In the genomic region with DNA sequence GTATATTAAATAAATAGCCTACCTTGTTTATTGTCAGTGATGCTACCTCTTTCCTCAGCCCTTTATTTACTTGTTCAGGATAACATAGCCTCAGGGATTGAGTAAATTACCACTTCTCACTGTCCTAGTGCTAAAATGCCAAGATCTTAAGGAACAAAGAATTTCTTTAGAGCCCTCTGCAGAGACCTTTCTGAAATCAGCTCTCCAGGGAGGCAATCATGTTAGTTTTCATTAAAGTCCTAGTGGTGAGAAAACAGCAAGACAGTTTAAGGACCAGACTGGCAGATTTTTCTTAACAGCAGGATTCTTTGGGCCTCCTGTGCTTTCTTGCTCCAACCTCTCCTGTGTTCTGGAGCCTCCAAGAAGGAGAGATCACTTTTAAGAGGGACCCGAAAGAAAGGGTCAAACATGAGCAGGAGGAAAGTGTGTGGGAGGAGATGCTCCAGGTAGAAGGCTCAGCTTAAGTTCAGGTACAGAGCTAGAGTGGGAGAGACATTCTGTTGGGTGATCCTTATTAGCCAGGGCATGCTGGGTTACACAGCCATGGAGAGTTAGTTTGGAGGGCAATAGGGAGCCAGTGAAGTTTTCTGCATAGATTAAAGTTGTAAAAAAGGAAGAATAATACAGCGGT, we compare ENCODE assay signal across 11 cellular contexts. TPM values are rescaled to one million over a fixed set of nuclear protein-coding genes. Genes with fewer than 3 reads are reported as not detected.
DNase-seq lines count a peak whose midpoint lies in the region; ATAC-seq and TF ChIP-seq lines count a peak whose summit lies in the region.
"Had no signal": no experiment of that assay in that cellular context is flagged by ENCODE, and none has a peak within 500 bp of the region (broad histone marks: within the 10 kb centered on the region; RNA-seq: fewer than 3 reads in every experiment).

No MANE protein-coding gene starts in this region.

- in situ Hi-C loops in SK-MEL-5 (cut with HindIII; ENCODE audit: low pct_unique_long_range_greater_than_20kb, low sequenced_read_pairs) = no loop called here

- H3K9me3 Mint-ChIP-seq in activated naive CD8-positive, alpha-beta T cell (ENCODE audit: low read depth) = no peaks in the 10 kb centered on the region
- no peaks in the 10 kb centered on the region for H3K9me3 Mint-ChIP-seq in activated naive CD8-positive, alpha-beta T cell treated with anti-CD3 and anti-CD28 coated beads, Interleukin-2, amount 50 U/mL, for 24 hours
- H3K9me3 Mint-ChIP-seq: effector memory CD8-positive, alpha-beta T cell had no signal

- peaks cover 6% of the 10 kb centered on the region for H3K4me1 Mint-ChIP-seq in activated naive CD8-positive, alpha-beta T cell (ENCODE audit: low read depth)
- peaks cover 1% of the 10 kb centered on the region for H3K4me1 Mint-ChIP-seq in activated naive CD8-positive, alpha-beta T cell treated with anti-CD3 and anti-CD28 coated beads, Interleukin-2, amount 50 U/mL, for 24 hours

- no peak for DNase-seq in activated naive CD8-positive, alpha-beta T cell treated with anti-CD3 and anti-CD28 coated beads, Interleukin-2, amount 50 U/mL, for 24 hours
- DNase-seq in SK-MEL-5 (ENCODE audit: low read depth, low spot score) (peak; percentile 64), foreskin melanocyte (peak; percentile 21), stomach (no peak), cerebellum (ENCODE audit: low spot score) (no peak), CD1c-positive myeloid dendritic cell (ENCODE audit: extremely low spot score) (no peak)
- DNase-seq: effector memory CD8-positive, alpha-beta T cell; stimulated activated CD4-positive, alpha-beta T cell treated with anti-CD3 and anti-CD28 coated beads, Interleukin-4, amount 100 ng/mL, for 4 hours had no signal

- H3K4me3 ChIP-seq in stomach = no peak overlapping the region

- H3K9me3 ChIP-seq in stomach = no peaks in the 10 kb centered on the region

- peaks cover 38% of the 10 kb centered on the region for H3K27me3 Mint-ChIP-seq in activated naive CD8-positive, alpha-beta T cell
- H3K27me3 Mint-ChIP-seq in activated naive CD8-positive, alpha-beta T cell treated with anti-CD3 and anti-CD28 coated beads, Interleukin-2, amount 50 U/mL, for 24 hours = peaks cover 54% of the 10 kb centered on the region

- peak overlapping the region in 3 of 5 donors; percentile 33 to 84 (median 39) for H3K27ac ChIP-seq in stomach

- peak in 1 of 7 experiments; percentile 16 for TF ChIP-seq CTCF in stomach (IDR thresholded peaks at IDR 0.05)

- H3K4me1 ChIP-seq in stomach = peaks cover 25 to 60% (median 36%) of the 10 kb centered on the region in 4 donors

- intact Hi-C loops in stomach (cut with DNase I; ENCODE audit: low total_unique reads) = no loop called here

- H3K27ac Mint-ChIP-seq in activated naive CD8-positive, alpha-beta T cell = no peak overlapping the region
- H3K27ac Mint-ChIP-seq in activated naive CD8-positive, alpha-beta T cell treated with anti-CD3 and anti-CD28 coated beads, Interleukin-2, amount 50 U/mL, for 24 hours = no peak overlapping the region
- H3K27ac Mint-ChIP-seq: effector memory CD8-positive, alpha-beta T cell had no signal

- ATAC-seq in activated naive CD8-positive, alpha-beta T cell treated with anti-CD3 and anti-CD28 coated beads, Interleukin-2, amount 50 U/mL, for 24 hours = no peak
- no peak for ATAC-seq in GM18867 (IDR thresholded peaks at IDR 0.05; ENCODE audit: unreplicated experiment)
- ATAC-seq: effector memory CD8-positive, alpha-beta T cell had no signal

- peak overlapping the region; percentile 39 for H3K4me3 Mint-ChIP-seq in activated naive CD8-positive, alpha-beta T cell
- no peak overlapping the region for H3K4me3 Mint-ChIP-seq in activated naive CD8-positive, alpha-beta T cell treated with anti-CD3 and anti-CD28 coated beads, Interleukin-2, amount 50 U/mL, for 24 hours
- H3K4me3 Mint-ChIP-seq: effector memory CD8-positive, alpha-beta T cell had no signal

- TF ChIP-seq EP300 in stomach (IDR thresholded peaks at IDR 0.05) = no peak

- peaks cover 3% of the 10 kb centered on the region for H3K36me3 Mint-ChIP-seq in activated naive CD8-positive, alpha-beta T cell
- H3K36me3 Mint-ChIP-seq in activated naive CD8-positive, alpha-beta T cell treated with anti-CD3 and anti-CD28 coated beads, Interleukin-2, amount 50 U/mL, for 24 hours (ENCODE audit: low read depth) = no peaks in the 10 kb centered on the region

- H3K36me3 ChIP-seq in stomach = no peaks in the 10 kb centered on the region

- 74 to 89% (median 80%) methylated on average over 2 of the region's 2 CpGs for WGBS in stomach, 5 donors

- TF ChIP-seq POLR2A in stomach (IDR thresholded peaks at IDR 0.05) = no peak

- H3K27me3 ChIP-seq in stomach = peaks cover 0 to 31% (median 6%) of the 10 kb centered on the region in 3 donors

RNA-seq across cellular contexts. Expression of gene PLCE1, which starts 1.2 kb away (rescaled TPM):
- 0.50 and 1.1 TPM in 2 replicates for total RNA-seq in SK-MEL-5 (2014; rRNA removed; shearing (Covaris generic))
- 1.8 and 2.3 TPM in 2 replicates for polyA plus RNA-seq in SK-MEL-5 (2015; cell fraction: cytosol; rRNA removed)
- polyA plus RNA-seq in SK-MEL-5 (2015; cell fraction: nucleus; rRNA removed) = 1.6 and 3.4 TPM in 2 replicates
- total RNA-seq in stomach (10 to 100 TPM; 12.0 to 25.5 (median 19.2) TPM), cerebellum (15.0 TPM)
- polyA plus RNA-seq in stomach = 1 to 10 TPM in 2 of 3 donors, under 1 TPM in 1; 0.98 to 5.3 (median 2.1) TPM
- total RNA-seq: mononuclear cell had no signal

Comparison
In these comparisons a context has a peak if more than half of its experiments do, and no peak if none do; other contexts are left out.
1. DNase-seq: peak in SK-MEL-5 (single experiment) and foreskin melanocyte (single experiment); none in activated naive CD8-positive, alpha-beta T cell treated with anti-CD3 and anti-CD28 coated beads, Interleukin-2, amount 50 U/mL, for 24 hours (single experiment), stomach (single experiment), cerebellum (single experiment) and CD1c-positive myeloid dendritic cell (single experiment).